ENCODE assay signal across 18 cellular contexts in the genomic region with DNA sequence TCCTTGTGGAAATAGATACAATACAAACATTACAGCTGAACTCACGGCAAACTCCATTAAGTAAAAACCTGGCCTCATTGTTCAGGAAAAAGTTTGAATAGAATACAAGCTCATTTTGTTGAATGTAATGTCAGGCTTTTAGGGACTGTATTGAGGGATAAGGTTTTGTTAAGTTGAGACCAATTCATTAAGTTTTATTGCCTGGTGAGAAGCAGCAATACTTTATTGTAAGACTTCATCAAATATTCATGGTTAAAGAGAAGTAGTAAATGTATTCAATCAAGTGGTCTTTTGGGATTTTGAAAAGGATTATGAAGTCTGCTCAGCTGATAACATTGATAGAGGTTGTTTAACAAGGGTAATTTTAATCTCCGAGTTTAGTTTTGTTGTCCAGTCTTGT.
A peak's percentile ranks its signal among the peaks of the same experiment; 100 is the strongest.
DNase-seq lines count a peak whose midpoint lies in the region; FAIRE-seq and TF ChIP-seq lines count a peak whose summit lies in the region.
"Had no signal": no experiment of that assay in that cellular context is flagged by ENCODE, and none has a peak within 500 bp of the region (broad histone marks: within the 10 kb centered on the region; RNA-seq: fewer than 3 reads in every experiment).

No MANE protein-coding gene starts in this region.

- CTCF ChIA-PET in HEK293 (lab: Yijun Ruan, JAX), result no interaction called here

- H3K9me3 ChIP-seq in HEK293 (ENCODE audit: control insufficient read depth, insufficient read depth, low read depth, low read length), result no peaks in the 10 kb centered on the region
- H3K9me3 ChIP-seq: A549, BLaER1 had no signal

- POLR2A ChIA-PET in HEK293 (lab: Yijun Ruan, JAX), result no interaction called here

- TF ChIP-seq CTCF in HEK293 (tag by site-specific recombination; IDR thresholded peaks at IDR 0.05), result no peak

- DNase-seq in NCI-H2107 treated with DMSO at 0.1 percent for 48 hours (lab: John Stamatoyannopoulos, UW; ENCODE audit: unreplicated experiment) (peak; percentile 76), NCI-H2107 (lab: John Stamatoyannopoulos, UW) (no peak), NCI-H69 (lab: John Stamatoyannopoulos, UW) (peak; percentile 53), activated T-cell treated with anti-CD3 and anti-CD28 coated beads for 4 hours (no peak), posterior cingulate gyrus (no peak), nucleus accumbens (lab: John Stamatoyannopoulos, UW) (no peak)
- DNase-seq: CD8-positive, alpha-beta memory T cell; GDM1; H9; NCI-H1694; NCI-H2171; NK-92 treated with Interleukin-12 subunit alpha and Interleukin-12 subunit beta, amount 100 ng/mL, for 24 hours; Right ventricle myocardium superior had no signal

- peak; percentile 17 for FAIRE-seq in islet of Langerhans (lab: Jason Lieb, UNC)
- FAIRE-seq: A549, D721Med had no signal

- H3K27ac ChIP-seq in HEK293 (ENCODE audit: extremely low read depth, low read depth, low read length), result no peak overlapping the region
- H3K27ac ChIP-seq: A549, BLaER1 had no signal

- peaks cover 0 to 30% of the 10 kb centered on the region in 2 experiments for H3K36me3 ChIP-seq in HEK293 (ENCODE audit: control insufficient read depth in 2 of 2, insufficient read depth in 1 of 2, low read length in 2 of 2)

- no peak overlapping the region for H3K4me3 ChIP-seq in HEK293 (ENCODE audit: low read depth, low read length)
- H3K4me3 ChIP-seq: A549, BLaER1 had no signal

- H3K4me1 ChIP-seq in HEK293 (ENCODE audit: control insufficient read depth, insufficient read depth, low read length), result peaks cover 10% of the 10 kb centered on the region
- H3K4me1 ChIP-seq: A549, BLaER1 had no signal

- intact Hi-C loops in posterior cingulate gyrus (cut with DNase I), result no loop called here

TF ChIP-seq in HEK293, 187 proteins besides CTCF, POLR2A, EP300 and RAD21 (continues in another document):
- no peak for TF ChIP-seq ZNF335 (tag by site-specific recombination; conservative IDR thresholded peaks at IDR 0.05)
- TF ChIP-seq, protein P1, sequence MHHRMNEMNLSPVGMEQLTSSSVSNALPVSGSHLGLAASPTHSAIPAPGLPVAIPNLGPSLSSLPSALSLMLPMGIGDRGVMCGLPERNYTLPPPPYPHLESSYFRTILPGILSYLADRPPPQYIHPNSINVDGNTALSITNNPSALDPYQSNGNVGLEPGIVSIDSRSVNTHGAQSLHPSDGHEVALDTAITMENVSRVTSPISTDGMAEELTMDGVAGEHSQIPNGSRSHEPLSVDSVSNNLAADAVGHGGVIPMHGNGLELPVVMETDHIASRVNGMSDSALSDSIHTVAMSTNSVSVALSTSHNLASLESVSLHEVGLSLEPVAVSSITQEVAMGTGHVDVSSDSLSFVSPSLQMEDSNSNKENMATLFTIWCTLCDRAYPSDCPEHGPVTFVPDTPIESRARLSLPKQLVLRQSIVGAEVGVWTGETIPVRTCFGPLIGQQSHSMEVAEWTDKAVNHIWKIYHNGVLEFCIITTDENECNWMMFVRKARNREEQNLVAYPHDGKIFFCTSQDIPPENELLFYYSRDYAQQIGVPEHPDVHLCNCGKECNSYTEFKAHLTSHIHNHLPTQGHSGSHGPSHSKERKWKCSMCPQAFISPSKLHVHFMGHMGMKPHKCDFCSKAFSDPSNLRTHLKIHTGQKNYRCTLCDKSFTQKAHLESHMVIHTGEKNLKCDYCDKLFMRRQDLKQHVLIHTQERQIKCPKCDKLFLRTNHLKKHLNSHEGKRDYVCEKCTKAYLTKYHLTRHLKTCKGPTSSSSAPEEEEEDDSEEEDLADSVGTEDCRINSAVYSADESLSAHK (tag by site-specific recombination; IDR thresholded peaks at IDR 0.05), result peak; percentile 63; the same call in 1 of the 2 replicates
- no peak for TF ChIP-seq ZNF184 (tag by site-specific recombination; IDR thresholded peaks at IDR 0.05)
- no peak for TF ChIP-seq ZNF600 (tag by site-specific recombination; IDR thresholded peaks at IDR 0.05)
- TF ChIP-seq ZNF510 (tag by site-specific recombination; IDR thresholded peaks at IDR 0.05; ENCODE audit: insufficient replicate concordance), result no peak
- no peak for TF ChIP-seq ZNF140 (tag by site-specific recombination; IDR thresholded peaks at IDR 0.05)
- TF ChIP-seq OVOL3 (tag by site-specific recombination; IDR thresholded peaks at IDR 0.05), result no peak
- TF ChIP-seq ZNF530 (tag by site-specific recombination; IDR thresholded peaks at IDR 0.05; ENCODE audit: low read depth), result no peak
- TF ChIP-seq ZNF423 (tag by site-specific recombination; IDR thresholded peaks at IDR 0.05), result no peak
- no peak for TF ChIP-seq ZNF266 (tag by site-specific recombination; IDR thresholded peaks at IDR 0.05; ENCODE audit: low read depth)
- TF ChIP-seq ZNF324 (tag by site-specific recombination; IDR thresholded peaks at IDR 0.05), result no peak
- TF ChIP-seq MZF1 (tag by site-specific recombination; IDR thresholded peaks at IDR 0.05; ENCODE audit: borderline replicate concordance), result no peak
- TF ChIP-seq ZSCAN23 (tag by site-specific recombination; IDR thresholded peaks at IDR 0.05), result no peak
- no peak for TF ChIP-seq ZNF830 (tag by site-specific recombination; IDR thresholded peaks at IDR 0.05; ENCODE audit: low read depth)
- no peak for TF ChIP-seq ZNF585B (tag by site-specific recombination; IDR thresholded peaks at IDR 0.05)
- TF ChIP-seq ZNF549 (tag by site-specific recombination; IDR thresholded peaks at IDR 0.05), result no peak
- no peak for TF ChIP-seq KLF8 (tag by site-specific recombination; IDR thresholded peaks at IDR 0.05)
- TF ChIP-seq ZIC2 (tag by site-specific recombination; IDR thresholded peaks at IDR 0.05), result no peak
- TF ChIP-seq, protein P2, sequence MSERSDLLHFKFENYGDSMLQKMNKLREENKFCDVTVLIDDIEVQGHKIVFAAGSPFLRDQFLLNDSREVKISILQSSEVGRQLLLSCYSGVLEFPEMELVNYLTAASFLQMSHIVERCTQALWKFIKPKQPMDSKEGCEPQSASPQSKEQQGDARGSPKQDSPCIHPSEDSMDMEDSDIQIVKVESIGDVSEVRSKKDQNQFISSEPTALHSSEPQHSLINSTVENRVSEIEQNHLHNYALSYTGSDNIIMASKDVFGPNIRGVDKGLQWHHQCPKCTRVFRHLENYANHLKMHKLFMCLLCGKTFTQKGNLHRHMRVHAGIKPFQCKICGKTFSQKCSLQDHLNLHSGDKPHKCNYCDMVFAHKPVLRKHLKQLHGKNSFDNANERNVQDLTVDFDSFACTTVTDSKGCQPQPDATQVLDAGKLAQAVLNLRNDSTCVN (tag by site-specific recombination; optimal IDR thresholded peaks at IDR 0.05), result no peak
- no peak; the same call in 1 of the 2 replicates for TF ChIP-seq ZNF664 (tag by site-specific recombination; IDR thresholded peaks at IDR 0.05)
- TF ChIP-seq GLI2 (tag by site-specific recombination; IDR thresholded peaks at IDR 0.05; ENCODE audit: borderline replicate concordance, low read depth), result no peak
- TF ChIP-seq, protein P3, sequence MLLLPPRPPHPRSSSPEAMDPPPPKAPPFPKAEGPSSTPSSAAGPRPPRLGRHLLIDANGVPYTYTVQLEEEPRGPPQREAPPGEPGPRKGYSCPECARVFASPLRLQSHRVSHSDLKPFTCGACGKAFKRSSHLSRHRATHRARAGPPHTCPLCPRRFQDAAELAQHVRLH (tag by site-specific recombination; IDR thresholded peaks at IDR 0.05), result peak; percentile 55; the same call in 1 of the 2 replicates
- TF ChIP-seq, protein P4, sequence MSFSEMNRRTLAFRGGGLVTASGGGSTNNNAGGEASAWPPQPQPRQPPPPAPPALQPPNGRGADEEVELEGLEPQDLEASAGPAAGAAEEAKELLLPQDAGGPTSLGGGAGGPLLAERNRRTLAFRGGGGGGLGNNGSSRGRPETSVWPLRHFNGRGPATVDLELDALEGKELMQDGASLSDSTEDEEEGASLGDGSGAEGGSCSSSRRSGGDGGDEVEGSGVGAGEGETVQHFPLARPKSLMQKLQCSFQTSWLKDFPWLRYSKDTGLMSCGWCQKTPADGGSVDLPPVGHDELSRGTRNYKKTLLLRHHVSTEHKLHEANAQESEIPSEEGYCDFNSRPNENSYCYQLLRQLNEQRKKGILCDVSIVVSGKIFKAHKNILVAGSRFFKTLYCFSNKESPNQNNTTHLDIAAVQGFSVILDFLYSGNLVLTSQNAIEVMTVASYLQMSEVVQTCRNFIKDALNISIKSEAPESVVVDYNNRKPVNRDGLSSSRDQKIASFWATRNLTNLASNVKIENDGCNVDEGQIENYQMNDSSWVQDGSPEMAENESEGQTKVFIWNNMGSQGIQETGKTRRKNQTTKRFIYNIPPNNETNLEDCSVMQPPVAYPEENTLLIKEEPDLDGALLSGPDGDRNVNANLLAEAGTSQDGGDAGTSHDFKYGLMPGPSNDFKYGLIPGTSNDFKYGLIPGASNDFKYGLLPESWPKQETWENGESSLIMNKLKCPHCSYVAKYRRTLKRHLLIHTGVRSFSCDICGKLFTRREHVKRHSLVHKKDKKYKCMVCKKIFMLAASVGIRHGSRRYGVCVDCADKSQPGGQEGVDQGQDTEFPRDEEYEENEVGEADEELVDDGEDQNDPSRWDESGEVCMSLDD (tag by site-specific recombination; IDR thresholded peaks at IDR 0.05), result no peak
- no peak for TF ChIP-seq ZNF114 (tag by site-specific recombination; IDR thresholded peaks at IDR 0.05)
- TF ChIP-seq ZNF654 (tag by site-specific recombination; IDR thresholded peaks at IDR 0.05; ENCODE audit: low read depth), result no peak
- no peak for TF ChIP-seq ZNF19 (tag by site-specific recombination; IDR thresholded peaks at IDR 0.05; ENCODE audit: low read depth)
- no peak for TF ChIP-seq ZNF571 (tag by site-specific recombination; IDR thresholded peaks at IDR 0.05)
- no peak for TF ChIP-seq WT1 (tag by site-specific recombination; IDR thresholded peaks at IDR 0.05)
- TF ChIP-seq ZNF223 (tag by site-specific recombination; IDR thresholded peaks at IDR 0.05), result no peak
- TF ChIP-seq, protein P5, sequence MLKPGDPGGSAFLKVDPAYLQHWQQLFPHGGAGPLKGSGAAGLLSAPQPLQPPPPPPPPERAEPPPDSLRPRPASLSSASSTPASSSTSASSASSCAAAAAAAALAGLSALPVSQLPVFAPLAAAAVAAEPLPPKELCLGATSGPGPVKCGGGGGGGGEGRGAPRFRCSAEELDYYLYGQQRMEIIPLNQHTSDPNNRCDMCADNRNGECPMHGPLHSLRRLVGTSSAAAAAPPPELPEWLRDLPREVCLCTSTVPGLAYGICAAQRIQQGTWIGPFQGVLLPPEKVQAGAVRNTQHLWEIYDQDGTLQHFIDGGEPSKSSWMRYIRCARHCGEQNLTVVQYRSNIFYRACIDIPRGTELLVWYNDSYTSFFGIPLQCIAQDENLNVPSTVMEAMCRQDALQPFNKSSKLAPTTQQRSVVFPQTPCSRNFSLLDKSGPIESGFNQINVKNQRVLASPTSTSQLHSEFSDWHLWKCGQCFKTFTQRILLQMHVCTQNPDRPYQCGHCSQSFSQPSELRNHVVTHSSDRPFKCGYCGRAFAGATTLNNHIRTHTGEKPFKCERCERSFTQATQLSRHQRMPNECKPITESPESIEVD (tag by site-specific recombination; IDR thresholded peaks at IDR 0.05), result peak; percentile 92

Comparison
In these comparisons a context has a peak if more than half of its experiments do, and no peak if none do; other contexts are left out.
1. DNase-seq: peak in NCI-H2107 treated with DMSO at 0.1 percent for 48 hours (single experiment) and NCI-H69 (single experiment); none in NCI-H2107 (single experiment), activated T-cell treated with anti-CD3 and anti-CD28 coated beads for 4 hours (single experiment), posterior cingulate gyrus (0 of 10) and nucleus accumbens (0 of 56).